ENCODE assay signal across 23 cellular contexts in genomic region chr20:57470212-57470522, GRCh38. TPM values are rescaled to one million over a fixed set of nuclear protein-coding genes. Genes with fewer than 3 reads are reported as not detected.
DNase-seq lines count a peak whose midpoint lies in the region; ATAC-seq, FAIRE-seq and TF ChIP-seq lines count a peak whose summit lies in the region.
"Had no signal": no experiment of that assay in that cellular context is flagged by ENCODE, and none has a peak within 500 bp of the region (broad histone marks: within the 10 kb centered on the region; RNA-seq: fewer than 3 reads in every experiment).

No MANE protein-coding gene starts in this region.

- no peak overlapping the region for H4K5ac ChIP-seq in H1 (ENCODE audit: insufficient read length, low read depth, low read length)

- no peak for ATAC-seq in GM19351 (IDR thresholded peaks at IDR 0.05; ENCODE audit: unreplicated experiment)
- ATAC-seq: HCT116, left lung, pancreas had no signal

- H3K4me1 ChIP-seq in H1 (replicated peaks in 1 of 4; ENCODE audit: control insufficient read depth in 3 of 4, insufficient read depth in 4 of 4, low read length in 3 of 4) (peaks cover 0 to 30% (median 19%) of the 10 kb centered on the region in 4 experiments; a peak in 6 of 7 replicates), osteoblast (ENCODE audit: insufficient read depth, low read length) (no peaks in the 10 kb centered on the region)
- H3K4me1 ChIP-seq: breast epithelium, pancreas had no signal

- POLR2A ChIA-PET in H1 (lab: Charles Lee; ENCODE audit: partially characterized antibody) = interaction anchor here (0.7 to 2.1 kb wide), 5 partner anchors 15 to 80 kb away, joined by 3 to 13 read pairs (median 3); partner anchors contain the start of gene RBM38

- H2AK5ac ChIP-seq in H1 (ENCODE audit: low read depth, low read length) = no peak overlapping the region

- H3K4me3 ChIP-seq in H1 (ENCODE audit: extremely low read depth in 1 of 4, insufficient read depth in 2 of 4, low read depth in 3 of 4, low read length in 4 of 4) (no peak overlapping the region), osteoblast (ENCODE audit: insufficient read depth, low read length) (no peak overlapping the region)
- H3K4me3 ChIP-seq: breast epithelium, left lung, pancreas, skin epidermis had no signal

- H4K8ac ChIP-seq in H1 (ENCODE audit: extremely low read depth, insufficient read depth, low read length) = no peak overlapping the region

- H3K18ac ChIP-seq in H1 (ENCODE audit: extremely low read depth, low read length) = peak overlapping the region; percentile 87; the same call in 1 of the 2 replicates

- no peak for TF ChIP-seq EP300 in H1 (IDR thresholded peaks at IDR 0.05; ENCODE audit: borderline replicate concordance in 1 of 2, low read depth in 2 of 2, low read length in 2 of 2)

- no peak overlapping the region for H2BK15ac ChIP-seq in H1 (ENCODE audit: low read length)

- FAIRE-seq in H1 (lab: Jason Lieb, UNC) = no peak
- FAIRE-seq: GM19239, pancreas had no signal

- H2BK120ac ChIP-seq in H1 (replicated peaks; ENCODE audit: low read depth, low read length) = no peak overlapping the region

- peaks cover 11% of the 10 kb centered on the region for H3K4me1 Mint-ChIP-seq in osteocyte (ENCODE audit: unreplicated experiment)

- TF ChIP-seq RAD21 in H1 (IDR thresholded peaks at IDR 0.05 in 1 of 2, conservative IDR thresholded peaks at IDR 0.05 in 1 of 2; ENCODE audit: low read depth in 2 of 2, low read length in 2 of 2) = no peak

- no peak overlapping the region for H3K4ac ChIP-seq in H1 (replicated peaks; ENCODE audit: insufficient read length, low read depth, low read length)

- no peak for TF ChIP-seq POLR2A in H1 (IDR thresholded peaks at IDR 0.05; ENCODE audit: control extremely low read depth in 1 of 2, low read depth in 2 of 2, low read length in 2 of 2)

- H3K36me3 Mint-ChIP-seq in osteocyte (ENCODE audit: unreplicated experiment) = no peaks in the 10 kb centered on the region
- H3K36me3 Mint-ChIP-seq: IgD-negative memory B cell had no signal

- H2BK12ac ChIP-seq in H1 (ENCODE audit: low read depth, low read length) = peak overlapping the region; percentile 60; the same call in 1 of the 2 replicates

- H3K27me3 ChIP-seq in H1 (replicated peaks in 1 of 4; ENCODE audit: control insufficient read depth in 3 of 4, extremely low read depth in 1 of 4, insufficient read depth in 3 of 4, low read length in 3 of 4) = no peaks in the 10 kb centered on the region; a peak in 1 of 7 replicates
- peaks cover 29% of the 10 kb centered on the region for H3K27me3 ChIP-seq in osteoblast (ENCODE audit: insufficient read depth, low read length)
- H3K27me3 ChIP-seq: pancreas had no signal

- TF ChIP-seq CTCF in H1 (IDR thresholded peaks at IDR 0.05; ENCODE audit: control extremely low read depth in 1 of 3, insufficient read depth in 1 of 3, low read depth in 1 of 3, low read length in 3 of 3) = no peak
- no peak for TF ChIP-seq CTCF in osteoblast (IDR thresholded peaks at IDR 0.05; ENCODE audit: extremely low read depth, low read depth, low read length)
- TF ChIP-seq CTCF in osteocyte (IDR thresholded peaks at IDR 0.05) = no peak

- H2AFZ ChIP-seq in H1 (ENCODE audit: low read length) (no peak overlapping the region), osteoblast (ENCODE audit: low read length) (no peak overlapping the region)

- H3K27ac ChIP-seq in H1 (ENCODE audit: low read depth, low read length) (no peak overlapping the region), osteoblast (ENCODE audit: low read depth, low read length) (no peak overlapping the region)
- H3K27ac ChIP-seq: breast epithelium, left lung, pancreas, skin epidermis had no signal

- DNase-seq in ELF-1 (ENCODE audit: low read depth, low spot score) (peak; percentile 79), NCI-H1417 treated with DMSO at 0.1 percent for 48 hours (lab: John Stamatoyannopoulos, UW) (peak; percentile 15), H1 (ENCODE audit: low read depth in 1 of 2, low spot score in 2 of 2) (no peak), osteoblast (ENCODE audit: insufficient read length, low spot score, missing footprints) (peak; percentile 26), osteocyte (ENCODE audit: extremely low spot score, unreplicated experiment) (no peak), DMS53 treated with DMSO at 0.1 percent for 48 hours (lab: John Stamatoyannopoulos, UW; ENCODE audit: unreplicated experiment) (no peak), HuH-7.5 (ENCODE audit: low spot score) (no peak)
- DNase-seq: activated CD4-positive, CD25-positive, alpha-beta regulatory T cell; dermis blood vessel endothelial cell; EL; foreskin fibroblast; left lung; NCI-H2107; pancreas; stimulated activated CD4-positive, alpha-beta T cell treated with anti-CD3 and anti-CD28 coated beads, Interleukin-4, amount 100 ng/mL, for 4 hours had no signal

- no peak overlapping the region for H3K23ac ChIP-seq in H1 (ENCODE audit: insufficient read length)

- 62% methylated on average over 9 of the region's 9 CpGs; no CpG with 5 or more reads in 1 of the 2 experiments for WGBS in H1 (ENCODE audit: extremely low coverage in 1 of 2, insufficient coverage in 1 of 2, insufficient read length in 1 of 2, insufficient replicate concordance in 2 of 2, low coverage in 1 of 2, low lambda C conversion rate in 2 of 2, missing lambda C conversion rate in 1 of 2), 2 experiments

- CTCF ChIA-PET in H1 (lab: Charles Lee; ENCODE audit: partially characterized antibody) = interaction anchor here (0.6 to 4.8 kb wide), 11 partner anchors 8 to 439 kb away, joined by 3 to 18 read pairs (median 4); partner anchors contain the start of gene SPO11

- H3K4me2 ChIP-seq in H1 (ENCODE audit: insufficient read depth in 1 of 2, low read depth in 2 of 2, low read length in 2 of 2) (peak overlapping the region; percentile 10 to 22; a peak in 2 of 4 replicates), osteoblast (ENCODE audit: insufficient read depth, low read length) (no peak overlapping the region)

- no peak overlapping the region for H3K9ac ChIP-seq in H1 (replicated peaks in 1 of 4; ENCODE audit: extremely low read depth in 1 of 4, low read depth in 3 of 4, low read length in 3 of 4)

- no peak overlapping the region for H3K14ac ChIP-seq in H1 (ENCODE audit: insufficient read length)

- H3K4me3 Mint-ChIP-seq in osteocyte (ENCODE audit: unreplicated experiment) = no peak overlapping the region

- peaks cover 22% of the 10 kb centered on the region for H3K27me3 Mint-ChIP-seq in osteocyte (ENCODE audit: unreplicated experiment)

- H4K91ac ChIP-seq in H1 (replicated peaks; ENCODE audit: insufficient read length, low read length) = no peak overlapping the region

- H3K9me3 ChIP-seq in H1 (ENCODE audit: insufficient read depth in 2 of 2, low read depth in 1 of 2, low read length in 1 of 2) = no peaks in the 10 kb centered on the region
- no peaks in the 10 kb centered on the region for H3K9me3 ChIP-seq in osteoblast (ENCODE audit: low read depth, low read length)
- H3K9me3 ChIP-seq: breast epithelium, left lung, pancreas had no signal

- H3K36me3 ChIP-seq in H1 (ENCODE audit: control insufficient read depth in 2 of 4, insufficient read depth in 4 of 4, low read length in 3 of 4) (no peaks in the 10 kb centered on the region), osteoblast (ENCODE audit: insufficient read depth, low read length) (no peaks in the 10 kb centered on the region)
- H3K36me3 ChIP-seq: breast epithelium, left lung, pancreas had no signal

- H3K79me2 ChIP-seq in H1 (ENCODE audit: control insufficient read depth in 1 of 2, insufficient read depth in 2 of 2, low read length in 2 of 2) (no peaks in the 10 kb centered on the region), osteoblast (ENCODE audit: insufficient read depth, low read length) (no peaks in the 10 kb centered on the region)

- H3K56ac ChIP-seq in H1 (replicated peaks; ENCODE audit: insufficient read length, low read depth, low read length) = no peak overlapping the region

- no peaks in the 10 kb centered on the region for H3K79me1 ChIP-seq in H1 (ENCODE audit: low read depth, low read length)

- no peaks in the 10 kb centered on the region for H3K9me3 Mint-ChIP-seq in osteocyte (ENCODE audit: unreplicated experiment)
- H3K9me3 Mint-ChIP-seq: IgD-negative memory B cell had no signal

- H3K23me2 ChIP-seq in H1 (ENCODE audit: low read depth, low read length) = no peaks in the 10 kb centered on the region

- H2BK20ac ChIP-seq in H1 (ENCODE audit: low read length) = peak overlapping the region; percentile 80; the same call in 1 of the 2 replicates

- H4K20me1 ChIP-seq in H1 (replicated peaks in 1 of 2; ENCODE audit: control insufficient read depth in 1 of 2, insufficient read depth in 2 of 2, low read length in 2 of 2) (no peaks in the 10 kb centered on the region), osteoblast (ENCODE audit: insufficient read depth, low read length) (no peaks in the 10 kb centered on the region)

- peak overlapping the region; percentile 67; the same call in 1 of the 2 replicates for H2BK5ac ChIP-seq in H1 (ENCODE audit: low read depth, low read length)

- H3K27ac Mint-ChIP-seq in osteocyte (ENCODE audit: unreplicated experiment) = no peak overlapping the region

TF ChIP-seq in H1, 55 proteins besides CTCF, POLR2A, EP300 and RAD21:
- TF ChIP-seq JUN (IDR thresholded peaks at IDR 0.05; ENCODE audit: low read depth, low read length) (no peak), NANOG (IDR thresholded peaks at IDR 0.05; ENCODE audit: insufficient read depth, low read depth, low read length, poor library complexity, severe bottlenecking) (no peak), TEAD4 (IDR thresholded peaks at IDR 0.05; ENCODE audit: low read depth, low read length) (no peak), ASH2L (IDR thresholded peaks at IDR 0.05; ENCODE audit: low read length) (no peak), FOSL1 (IDR thresholded peaks at IDR 0.05; ENCODE audit: insufficient read depth, low read depth, low read length) (no peak)
TF ChIP-seq in H1: peak in this region for 0.

RNA-seq across cellular contexts. Expression of gene CTCFL, which starts 54.8 kb away (rescaled TPM):
- 0.80 and 0.82 TPM in 2 replicates for total RNA-seq in H1 (2021; fragmentation: NEBNext Ultra II Directional; extraction: Animal tissue kit (Norgen Biotek cat#: 25700))
- polyA plus RNA-seq in H1 (2011; rRNA removed) = 0.30 and 0.75 TPM in 2 replicates
- polyA plus RNA-seq in H1 (2011; cell fraction: cytosol; rRNA removed) = 1.0 TPM
- 1.0 TPM for polyA plus RNA-seq in H1 (2011; cell fraction: nucleus; rRNA removed)
- 0.13 to 0.45 TPM (median 0.32 TPM) in 4 replicates for polyA plus RNA-seq in H1 (2012, experiment 1 of 2)
- polyA plus RNA-seq in H1 (2012, experiment 2 of 2) = not detected
- 0.59 TPM for polyA plus RNA-seq in H1 (2013, experiment 1 of 2)
- 0.48 TPM for polyA plus RNA-seq in H1 (2013, experiment 2 of 2)
- 0.73 and 2.3 TPM in 2 replicates for polyA minus RNA-seq in H1 (2011; rRNA and poly(A)+ RNA removed)
- polyA minus RNA-seq in H1 (2011; cell fraction: cytosol; rRNA and poly(A)+ RNA removed) = 2.2 TPM
- polyA minus RNA-seq in H1 (2011; cell fraction: nucleus; rRNA and poly(A)+ RNA removed) = 1.3 TPM
- not detected in 2 replicates for total RNA-seq in osteoblast
- not detected in 2 replicates for total RNA-seq in osteocyte
- total RNA-seq: activated CD8-positive, alpha-beta memory T cell treated with anti-CD3 and anti-CD28 coated beads for 36 hours; breast epithelium; dermis blood vessel endothelial cell; left lung; T-helper 2 cell treated with Interferon-gamma antibody and Interleukin-4, amounts not matched to agents 100 ng/mL and 5 ng/mL, for 36 hours had no signal
- polyA plus RNA-seq: IgD-negative memory B cell, pancreas had no signal

Comparison
In these comparisons a context has a peak if more than half of its experiments do, and no peak if none do; other contexts are left out.
1. DNase-seq: peak in ELF-1 (single experiment), NCI-H1417 treated with DMSO at 0.1 percent for 48 hours (single experiment) and osteoblast (single experiment); none in H1 (0 of 2), osteocyte (single experiment), DMS53 treated with DMSO at 0.1 percent for 48 hours (single experiment) and HuH-7.5 (single experiment).